In the genomic region with DNA sequence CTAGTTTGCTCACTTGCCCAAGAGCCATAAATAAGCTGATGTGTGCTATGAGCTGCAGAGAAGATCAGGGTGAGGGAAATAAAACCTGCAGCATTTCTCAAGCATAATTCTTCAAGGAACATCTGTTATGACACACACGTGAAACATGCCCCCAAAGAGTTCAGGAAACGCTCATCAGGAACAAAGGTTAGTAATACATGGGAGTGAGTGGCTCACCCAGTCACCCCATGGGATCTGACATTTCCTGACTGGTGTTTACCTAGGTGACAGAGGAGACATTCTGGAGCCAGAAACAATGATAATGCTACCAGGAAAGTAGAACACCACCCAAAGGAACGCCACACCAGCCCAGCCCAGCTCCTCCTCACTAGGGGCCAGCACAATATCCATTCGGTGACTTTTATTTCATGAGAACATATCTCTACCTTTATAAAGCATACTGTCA, we compare ENCODE assay signal across 11 cellular contexts.
A peak's percentile ranks its signal among the peaks of the same experiment; 100 is the strongest.
DNase-seq lines count a peak whose midpoint lies in the region; ATAC-seq lines count a peak whose summit lies in the region.
"Had no signal": no experiment of that assay in that cellular context is flagged by ENCODE, and none has a peak within 500 bp of the region (broad histone marks: within the 10 kb centered on the region; RNA-seq: fewer than 3 reads in every experiment).

No MANE protein-coding gene starts in this region.

- H3K27ac Mint-ChIP-seq in activated CD4-positive, alpha-beta T cell treated with anti-CD3 and anti-CD28 coated beads for 36 hours = no peak overlapping the region

- CTCF ChIA-PET in activated CD4-positive, alpha-beta T cell treated with anti-CD3 and anti-CD28 coated beads for 36 hours (lab: Charles Lee) = interaction anchor here (0.7 kb wide), 1 partner anchor 619 kb away, joined by 3 read pairs; no protein-coding TSS in a partner anchor

- no peak for DNase-seq in activated CD4-positive, alpha-beta T cell treated with anti-CD3 and anti-CD28 coated beads for 36 hours
- DNase-seq in activated CD4-positive, alpha-beta T cell treated with anti-CD3 and anti-CD28 coated beads, Interleukin-2, amount 50 U/mL, for 48 hours = no peak
- peak; percentile 46 for DNase-seq in RKO (ENCODE audit: low spot score)
- DNase-seq in glomerular visceral epithelial cell (ENCODE audit: extremely low spot score) = peak; percentile 40
- peak; percentile 49 for DNase-seq in ureter (ENCODE audit: low spot score)
- DNase-seq in NAMALWA (ENCODE audit: low spot score) = no peak
- DNase-seq in stimulated activated CD4-positive, alpha-beta T cell treated with anti-CD3 and anti-CD28 coated beads, Interleukin-12 subunit alpha, Interleukin-12 subunit beta, amount 100 ng/mL, for 4 hours = no peak
- DNase-seq in NCI-H187 treated with DMSO at 0.1 percent for 48 hours (lab: John Stamatoyannopoulos, UW) = no peak
- DNase-seq: activated naive CD4-positive, alpha-beta T cell treated with Interleukin-2 at 50 U/mL for 16 hours; tibial artery; WERI-Rb-1 had no signal

- peaks cover 27% of the 10 kb centered on the region for H3K4me1 Mint-ChIP-seq in activated CD4-positive, alpha-beta T cell treated with anti-CD3 and anti-CD28 coated beads for 36 hours

- peak; percentile 50 for ATAC-seq in activated CD4-positive, alpha-beta T cell treated with anti-CD3 and anti-CD28 coated beads for 36 hours

- no peaks in the 10 kb centered on the region for H3K36me3 Mint-ChIP-seq in activated CD4-positive, alpha-beta T cell treated with anti-CD3 and anti-CD28 coated beads for 36 hours (ENCODE audit: low read depth)

- intact Hi-C loops in activated CD4-positive, alpha-beta T cell treated with anti-CD3 and anti-CD28 coated beads for 36 hours (cut with DNase I, micrococcal nuclease) = loop anchor here in 1 of 2 experiments (2.0 to 5.0 kb wide), 2 partner anchors 139 to 235 kb away; a partner anchor contains a TSS

- peaks cover 9% of the 10 kb centered on the region for H3K27me3 Mint-ChIP-seq in activated CD4-positive, alpha-beta T cell treated with anti-CD3 and anti-CD28 coated beads for 36 hours

- no peak overlapping the region for H3K4me3 Mint-ChIP-seq in activated CD4-positive, alpha-beta T cell treated with anti-CD3 and anti-CD28 coated beads for 36 hours

- POLR2A ChIA-PET in activated CD4-positive, alpha-beta T cell treated with anti-CD3 and anti-CD28 coated beads for 36 hours (lab: Charles Lee) = no interaction called here

- H3K9me3 Mint-ChIP-seq in activated CD4-positive, alpha-beta T cell treated with anti-CD3 and anti-CD28 coated beads for 36 hours (ENCODE audit: low read depth) = peaks cover 2% of the 10 kb centered on the region

Comparison
In these comparisons a context has a peak if more than half of its experiments do, and no peak if none do; other contexts are left out.
1. DNase-seq: peak in RKO (single experiment), glomerular visceral epithelial cell (single experiment) and ureter (single experiment); none in activated CD4-positive, alpha-beta T cell treated with anti-CD3 and anti-CD28 coated beads for 36 hours (single experiment), activated CD4-positive, alpha-beta T cell treated with anti-CD3 and anti-CD28 coated beads, Interleukin-2, amount 50 U/mL, for 48 hours (0 of 2), NAMALWA (single experiment), stimulated activated CD4-positive, alpha-beta T cell treated with anti-CD3 and anti-CD28 coated beads, Interleukin-12 subunit alpha, Interleukin-12 subunit beta, amount 100 ng/mL, for 4 hours (single experiment) and NCI-H187 treated with DMSO at 0.1 percent for 48 hours (single experiment).